ENCODE assay signal across 8 cellular contexts in genomic region chr19:34217952-34218817, GRCh38. TPM values are rescaled to one million over a fixed set of nuclear protein-coding genes. Genes with fewer than 3 reads are reported as not detected.
DNase-seq lines count a peak whose midpoint lies in the region; ATAC-seq and TF ChIP-seq lines count a peak whose summit lies in the region.

No MANE protein-coding gene starts in this region.

- DNase-seq in DMS153 (lab: John Stamatoyannopoulos, UW) (peak; percentile 91), NCI-H345 treated with DMSO at 0.1 percent for 48 hours (lab: John Stamatoyannopoulos, UW; ENCODE audit: unreplicated experiment) (peak; percentile 66), erythroblast (lab: John Stamatoyannopoulos, UW) (peak; percentile 59 to 75), upper lobe of right lung (no peak)
- DNase-seq in activated CD8-positive, alpha-beta memory T cell treated with anti-CD3 and anti-CD28 coated beads for 4 hours (ENCODE audit: low read depth in 2 of 2) = peak; percentile 14 to 46
- peak; percentile 31 for DNase-seq in stimulated activated CD4-positive, alpha-beta T cell treated with anti-CD3 and anti-CD28 coated beads, Interleukin-4, amount 100 ng/mL, for 1 hour

- H3K27me3 ChIP-seq in upper lobe of right lung = no peaks in the 10 kb centered on the region

- H3K9me3 ChIP-seq in upper lobe of right lung = no peaks in the 10 kb centered on the region

- TF ChIP-seq POLR2A in erythroblast (IDR thresholded peaks at IDR 0.05; ENCODE audit: low read length) = no peak

- intact Hi-C loops in upper lobe of right lung (cut with DNase I) = no loop called here

- H3K27ac ChIP-seq in upper lobe of right lung = no peak overlapping the region

- H3K4me1 ChIP-seq in upper lobe of right lung = peaks cover 4% of the 10 kb centered on the region

- peak; percentile 74 for ATAC-seq in HG02759 (IDR thresholded peaks at IDR 0.05; ENCODE audit: unreplicated experiment)
- no peak for ATAC-seq in upper lobe of right lung
- no peak for ATAC-seq in HG03095 (IDR thresholded peaks at IDR 0.05; ENCODE audit: unreplicated experiment)

- no peak overlapping the region for H3K4me3 ChIP-seq in upper lobe of right lung

- TF ChIP-seq CTCF in upper lobe of right lung (IDR thresholded peaks at IDR 0.05) = no peak

- H3K36me3 ChIP-seq in upper lobe of right lung = peaks cover 80% of the 10 kb centered on the region

RNA-seq across cellular contexts. Expression of gene GARRE1, which starts 36.2 kb away (rescaled TPM):
- 41.3 TPM for total RNA-seq in upper lobe of right lung

RNA-seq across cellular contexts. Expression of gene LSM14A, which starts 45.9 kb away (rescaled TPM):
- total RNA-seq in upper lobe of right lung = 92.8 TPM
